14 cellular contexts compared by ENCODE assay signal in genomic region chr1:208235356-208235982, GRCh38. TPM values are rescaled to one million over a fixed set of nuclear protein-coding genes. Genes with fewer than 3 reads are reported as not detected.
DNase-seq lines count a peak whose midpoint lies in the region; ATAC-seq and TF ChIP-seq lines count a peak whose summit lies in the region.
"Had no signal": no experiment of that assay in that cellular context is flagged by ENCODE, and none has a peak within 500 bp of the region (broad histone marks: within the 10 kb centered on the region; RNA-seq: fewer than 3 reads in every experiment).

No MANE protein-coding gene starts in this region.

- H3K4me2 ChIP-seq in SK-N-SH, result peak overlapping the region; percentile 49

- TF ChIP-seq RAD21 in SK-N-SH (IDR thresholded peaks at IDR 0.05; ENCODE audit: low read length), result no peak

- H3K9me3 ChIP-seq in SK-N-SH (no peaks in the 10 kb centered on the region), mucosa of rectum (ENCODE audit: control insufficient read depth in 2 of 2, low read length in 2 of 2) (no peaks in the 10 kb centered on the region), thoracic aorta (no peaks in the 10 kb centered on the region)

- H3K4me1 Mint-ChIP-seq in activated CD8-positive, alpha-beta memory T cell treated with anti-CD3 and anti-CD28 coated beads, Interleukin-2, amount 10 ng/mL, durations not matched to agents 7 days and 5 days, result peaks cover 15% of the 10 kb centered on the region

- H3K79me2 ChIP-seq in SK-N-SH (ENCODE audit: insufficient read depth), result peaks cover 100% of the 10 kb centered on the region

- H3K27ac ChIP-seq in SK-N-SH (ENCODE audit: low read depth in 2 of 2, low read length in 1 of 2) (peak overlapping the region in 1 of 2 experiments; percentile 59; a peak in 2 of 4 replicates), cingulate gyrus (ENCODE audit: low read depth, low read length) (peak overlapping the region; percentile 29), mucosa of rectum (ENCODE audit: low read depth in 2 of 2, low read length in 2 of 2) (peak overlapping the region; percentile 75 to 76), thoracic aorta (peak overlapping the region; percentile 72 to 73)

- DNase-seq in SK-N-SH, result no peak
- no peak for DNase-seq in thoracic aorta (ENCODE audit: low spot score)
- DNase-seq in activated CD8-positive, alpha-beta memory T cell treated with anti-CD3 and anti-CD28 coated beads, Interleukin-2, amount 50 U/mL, for 4 hours, result no peak
- no peak for DNase-seq in NCI-H524 treated with DMSO at 0.1 percent for 48 hours (lab: John Stamatoyannopoulos, UW)
- no peak for DNase-seq in activated CD8-positive, alpha-beta memory T cell treated with anti-CD3 and anti-CD28 coated beads, Interleukin-2, amount 10 ng/mL, durations not matched to agents 7 days and 5 days
- DNase-seq: activated CD4-positive, alpha-beta memory T cell treated with anti-CD3 and anti-CD28 coated beads for 36 hours; activated naive CD4-positive, alpha-beta T cell treated with anti-CD3 and anti-CD28 coated beads, Interleukin-2, amount 50 U/mL, for 16 hours; effector CD4-positive, alpha-beta T cell; NCI-H146; NK-92 treated with Interleukin-12 subunit alpha and Interleukin-12 subunit beta, amount 100 ng/mL, for 24 hours; T-cell had no signal

- H2AFZ ChIP-seq in SK-N-SH (ENCODE audit: low read depth), result no peak overlapping the region

- TF ChIP-seq EP300 in SK-N-SH (IDR thresholded peaks at IDR 0.05; ENCODE audit: borderline replicate concordance in 1 of 2, low read depth in 1 of 2, low read length in 1 of 2), result no peak

- H3K9me3 Mint-ChIP-seq in activated CD8-positive, alpha-beta memory T cell treated with anti-CD3 and anti-CD28 coated beads, Interleukin-2, amount 10 ng/mL, durations not matched to agents 7 days and 5 days (ENCODE audit: low read depth), result no peaks in the 10 kb centered on the region
- H3K9me3 Mint-ChIP-seq: activated CD4-positive, alpha-beta memory T cell treated with anti-CD3 and anti-CD28 coated beads for 36 hours; T-cell had no signal

- H3K27me3 ChIP-seq in SK-N-SH (ENCODE audit: insufficient read depth) (no peaks in the 10 kb centered on the region), mucosa of rectum (ENCODE audit: control insufficient read depth in 2 of 2, insufficient read depth in 2 of 2, low read length in 2 of 2) (no peaks in the 10 kb centered on the region), thoracic aorta (replicated peaks; ENCODE audit: insufficient read depth) (no peaks in the 10 kb centered on the region)

- CTCF ChIA-PET in SK-N-SH (lab: Yijun Ruan, JAX), result interaction anchor here (0.9 to 19.9 kb wide), 7 partner anchors 19 to 242 kb away, joined by 3 to 579 read pairs (median 46); no protein-coding TSS in a partner anchor
- CTCF ChIA-PET in activated CD8-positive, alpha-beta memory T cell treated with anti-CD3 and anti-CD28 coated beads, Interleukin-2, amount 10 ng/mL, durations not matched to agents 7 days and 5 days (lab: Charles Lee), result interaction anchor here (0.8 to 2.6 kb wide), 3 partner anchors 10 to 149 kb away, joined by 3 to 9 read pairs (median 8); partner anchors contain the start of gene PLXNA2

- H3K36me3 Mint-ChIP-seq in activated CD8-positive, alpha-beta memory T cell treated with anti-CD3 and anti-CD28 coated beads, Interleukin-2, amount 10 ng/mL, durations not matched to agents 7 days and 5 days, result no peaks in the 10 kb centered on the region
- H3K36me3 Mint-ChIP-seq: activated CD4-positive, alpha-beta memory T cell treated with anti-CD3 and anti-CD28 coated beads for 36 hours; T-cell had no signal

- H3K4me1 ChIP-seq in SK-N-SH (ENCODE audit: control insufficient read depth in 1 of 2, insufficient read depth in 2 of 2, low read depth in 1 of 2, low read length in 1 of 2) (peaks cover 37 to 63% of the 10 kb centered on the region in 2 experiments), mucosa of rectum (ENCODE audit: control insufficient read depth in 2 of 2, insufficient read depth in 2 of 2, low read length in 2 of 2) (peaks cover 53 to 87% of the 10 kb centered on the region in 2 donors), thoracic aorta (ENCODE audit: control insufficient read depth in 1 of 2, low read depth in 2 of 2) (peaks cover 61 to 99% of the 10 kb centered on the region in 2 donors)

- H3K27me3 Mint-ChIP-seq in activated CD8-positive, alpha-beta memory T cell treated with anti-CD3 and anti-CD28 coated beads, Interleukin-2, amount 10 ng/mL, durations not matched to agents 7 days and 5 days, result peaks cover 68% of the 10 kb centered on the region

- TF ChIP-seq CTCF in SK-N-SH (IDR thresholded peaks at IDR 0.05) (no peak), thoracic aorta (IDR thresholded peaks at IDR 0.05) (no peak)

- H3F3A ChIP-seq in SK-N-SH (replicated peaks; ENCODE audit: insufficient read depth), result peaks cover 17% of the 10 kb centered on the region

- no peak overlapping the region for H3K4me3 ChIP-seq in SK-N-SH (ENCODE audit: low read depth in 2 of 2, low read length in 1 of 2)
- H3K4me3 ChIP-seq in mucosa of rectum (ENCODE audit: low read length in 2 of 2), result peak overlapping the region in 1 of 2 donors; percentile 14
- H3K4me3 ChIP-seq in thoracic aorta, result peak overlapping the region; percentile 39

- H3K27ac Mint-ChIP-seq in activated CD8-positive, alpha-beta memory T cell treated with anti-CD3 and anti-CD28 coated beads, Interleukin-2, amount 10 ng/mL, durations not matched to agents 7 days and 5 days, result no peak overlapping the region
- H3K27ac Mint-ChIP-seq: activated CD4-positive, alpha-beta memory T cell treated with anti-CD3 and anti-CD28 coated beads for 36 hours; T-cell had no signal

- H3K9me2 ChIP-seq in SK-N-SH, result no peaks in the 10 kb centered on the region

- no peak for ATAC-seq in SK-N-SH treated with all-trans-retinoic acid at 6 μM for 48 hours
- ATAC-seq in thoracic aorta (ENCODE audit: insufficient number of reproducible peaks, low FRiP score, low read depth), result no peak
- ATAC-seq in activated CD8-positive, alpha-beta memory T cell treated with anti-CD3 and anti-CD28 coated beads, Interleukin-2, amount 10 ng/mL, durations not matched to agents 7 days and 5 days, result no peak

- POLR2A ChIA-PET in SK-N-SH (lab: Yijun Ruan, JAX), result no interaction called here

- WGBS in SK-N-SH (ENCODE audit: low lambda C conversion rate), result 93% methylated on average over 9 of the region's 9 CpGs

- no peak overlapping the region for H3K4me3 Mint-ChIP-seq in activated CD8-positive, alpha-beta memory T cell treated with anti-CD3 and anti-CD28 coated beads, Interleukin-2, amount 10 ng/mL, durations not matched to agents 7 days and 5 days
- H3K4me3 Mint-ChIP-seq: activated CD4-positive, alpha-beta memory T cell treated with anti-CD3 and anti-CD28 coated beads for 36 hours had no signal

- peaks cover 5 to 23% of the 10 kb centered on the region in 2 experiments for H3K36me3 ChIP-seq in SK-N-SH (replicated peaks in 1 of 2; ENCODE audit: control insufficient read depth in 1 of 2, insufficient read depth in 2 of 2, low read length in 1 of 2)
- no peaks in the 10 kb centered on the region for H3K36me3 ChIP-seq in mucosa of rectum (ENCODE audit: control insufficient read depth in 2 of 2, insufficient read depth in 2 of 2, low read length in 2 of 2)
- H3K36me3 ChIP-seq in thoracic aorta, result peaks cover 2% of the 10 kb centered on the region

- H3K9ac ChIP-seq in SK-N-SH, result peak overlapping the region; percentile 32; the same call in 1 of the 2 replicates
- H3K9ac ChIP-seq in mucosa of rectum (ENCODE audit: low read depth in 1 of 2, low read length in 2 of 2), result peak overlapping the region in 1 of 2 donors; percentile 50

- no peaks in the 10 kb centered on the region; the same call in 1 of the 2 replicates for H4K20me1 ChIP-seq in SK-N-SH (ENCODE audit: insufficient read depth)

TF ChIP-seq in SK-N-SH, 30 proteins besides CTCF, POLR2A, EP300 and RAD21 (continues in another document):
- TF ChIP-seq CHD2 (IDR thresholded peaks at IDR 0.05; ENCODE audit: low read length, partially characterized antibody) (no peak), SMC3 (IDR thresholded peaks at IDR 0.05; ENCODE audit: low read depth, low read length) (no peak), TEAD4 (IDR thresholded peaks at IDR 0.05; ENCODE audit: borderline replicate concordance, insufficient read depth) (no peak), PBX3 (IDR thresholded peaks at IDR 0.05) (no peak), MXI1 (IDR thresholded peaks at IDR 0.05; ENCODE audit: low read depth, low read length) (no peak), ELF1 (IDR thresholded peaks at IDR 0.05) (no peak), TCF12 (IDR thresholded peaks at IDR 0.05) (no peak)

TF ChIP-seq in SK-N-SH treated with all-trans-retinoic acid at 6 μM for 48 hours, 23 proteins besides CTCF, POLR2A, EP300 and RAD21 (continues in another document):
- no peak for TF ChIP-seq CREB5 (CRISPR knock-in tag; IDR thresholded peaks at IDR 0.05; ENCODE audit: low read depth)
- no peak for TF ChIP-seq TCF4 (CRISPR knock-in tag; IDR thresholded peaks at IDR 0.05; ENCODE audit: borderline replicate concordance)
- TF ChIP-seq PPARA (CRISPR knock-in tag; IDR thresholded peaks at IDR 0.05; ENCODE audit: borderline replicate concordance), result no peak
- no peak for TF ChIP-seq CSRNP3 (CRISPR knock-in tag; IDR thresholded peaks at IDR 0.05)

RNA-seq across cellular contexts. Expression of gene PLXNA2, which starts 8.7 kb away (rescaled TPM):
- 7.3 and 8.5 TPM in 2 replicates for polyA plus RNA-seq in SK-N-SH (2012; rRNA removed)
- polyA plus RNA-seq in SK-N-SH (2012; cell fraction: cytosol; rRNA removed), result 3.9 and 6.2 TPM in 2 replicates
- 31.0 and 36.0 TPM in 2 replicates for polyA plus RNA-seq in SK-N-SH (2012; cell fraction: nucleus; rRNA removed)
- total RNA-seq in thoracic aorta, result 10 to 100 TPM; 30.2 to 62.2 TPM
- under 1 TPM; 0.15 to 0.26 TPM for total RNA-seq in activated CD8-positive, alpha-beta memory T cell treated with anti-CD3 and anti-CD28 coated beads, Interleukin-2, amount 10 ng/mL, durations not matched to agents 7 days and 5 days

Comparison
In these comparisons a context has a peak if more than half of its experiments do, and no peak if none do; other contexts are left out.
1. RNA of gene PLXNA2, which starts 8.7 kb away (total RNA-seq): 30.2 to 62.2 TPM in thoracic aorta; 0.15 to 0.26 TPM in activated CD8-positive, alpha-beta memory T cell treated with anti-CD3 and anti-CD28 coated beads, Interleukin-2, amount 10 ng/mL, durations not matched to agents 7 days and 5 days; every median in the first group is over 10 times any median in the second.